Comparison of ENCODE assay signal across 21 cellular contexts in genomic region chr22:44045171-44045570, GRCh38. TPM values are rescaled to one million over a fixed set of nuclear protein-coding genes. Genes with fewer than 3 reads are reported as not detected.
DNase-seq lines count a peak whose midpoint lies in the region; ATAC-seq, FAIRE-seq and TF ChIP-seq lines count a peak whose summit lies in the region.
"Had no signal": no experiment of that assay in that cellular context is flagged by ENCODE, and none has a peak within 500 bp of the region (broad histone marks: within the 10 kb centered on the region; RNA-seq: fewer than 3 reads in every experiment).

No MANE protein-coding gene starts in this region.

- H3K27me3 ChIP-seq in bronchial epithelial cell (ENCODE audit: control insufficient read depth, insufficient read depth, low read length) (no peaks in the 10 kb centered on the region), neuronal stem cell (ENCODE audit: control insufficient read depth in 3 of 3, insufficient read depth in 3 of 3, low read depth in 1 of 3, low read length in 3 of 3) (peaks cover 0 to 3% (median 0%) of the 10 kb centered on the region in 3 experiments), MG63 (no peaks in the 10 kb centered on the region)
- H3K27me3 ChIP-seq: neural progenitor cell had no signal

- no peaks in the 10 kb centered on the region for H3K27me3 Mint-ChIP-seq in naive B cell

- H3K27ac Mint-ChIP-seq in naive B cell = peak overlapping the region in 4 of 6 donors; percentile 12 to 89 (median 64)

- H4K91ac ChIP-seq in neuronal stem cell (ENCODE audit: low read depth, low read length, poor library complexity) = no peak overlapping the region

- H3K27ac ChIP-seq in neuronal stem cell (replicated peaks; ENCODE audit: low read length) = no peak overlapping the region
- H3K27ac ChIP-seq: neural progenitor cell, psoas muscle had no signal

- H3K4me3 Mint-ChIP-seq in naive B cell = peak overlapping the region in 1 of 8 donors; percentile 51
- H3K4me3 Mint-ChIP-seq: neural progenitor cell had no signal

- no peak overlapping the region for H2BK12ac ChIP-seq in neuronal stem cell (ENCODE audit: low read length)

- H2AFZ ChIP-seq in neuronal stem cell (ENCODE audit: low read length) = no peak overlapping the region
- H2AFZ ChIP-seq: neural progenitor cell had no signal

- peaks cover 1 to 8% of the 10 kb centered on the region in 2 donors for H3K4me1 ChIP-seq in neuronal stem cell (ENCODE audit: control insufficient read depth in 2 of 2, insufficient read depth in 1 of 2, low read depth in 1 of 2, low read length in 2 of 2)

- H2BK15ac ChIP-seq in neuronal stem cell (ENCODE audit: low read length) = no peak overlapping the region

- H3K9me3 ChIP-seq in neuronal stem cell (replicated peaks in 1 of 2; ENCODE audit: control insufficient read depth in 2 of 2, insufficient read depth in 1 of 2, low read depth in 1 of 2, low read length in 2 of 2) = peaks cover 0 to 2% of the 10 kb centered on the region in 2 donors
- H3K9me3 ChIP-seq in MG63 = no peaks in the 10 kb centered on the region
- H3K9me3 ChIP-seq: left ventricle myocardium inferior, psoas muscle had no signal

- no peak overlapping the region for H2BK120ac ChIP-seq in neuronal stem cell (ENCODE audit: low read depth, low read length)

- no peak overlapping the region for H3K4ac ChIP-seq in neuronal stem cell (ENCODE audit: low read length)

- no peak for ATAC-seq in naive B cell (ENCODE audit: low read depth in 2 of 2)
- ATAC-seq: HepG2, psoas muscle had no signal

- no peaks in the 10 kb centered on the region for H3K9me3 Mint-ChIP-seq in naive B cell

- H3K79me1 ChIP-seq in neuronal stem cell (ENCODE audit: low read depth, low read length) = no peaks in the 10 kb centered on the region

- H3K36me3 ChIP-seq in bronchial epithelial cell (ENCODE audit: control insufficient read depth, insufficient read depth, low read length) (no peaks in the 10 kb centered on the region), neuronal stem cell (replicated peaks in 1 of 2; ENCODE audit: control insufficient read depth in 2 of 2, insufficient read depth in 2 of 2, low read length in 2 of 2) (no peaks in the 10 kb centered on the region), MG63 (no peaks in the 10 kb centered on the region; the same call in 1 of the 2 replicates)
- H3K36me3 ChIP-seq: left ventricle myocardium inferior, neural progenitor cell had no signal

- DNase-seq in EH (ENCODE audit: low read depth) (peak; percentile 75), LHCN-M2 (ENCODE audit: low read depth) (peak; percentile 38), bronchial epithelial cell (ENCODE audit: low read depth) (peak; percentile 16), naive B cell (no peak), neuronal stem cell (ENCODE audit: low spot score) (no peak), MG63 (no peak), NCI-H2196 (lab: John Stamatoyannopoulos, UW; ENCODE audit: unreplicated experiment) (no peak)
- no peak for DNase-seq in activated naive CD4-positive, alpha-beta T cell (lab: John Stamatoyannopoulos, UW)
- DNase-seq: activated CD4-positive, alpha-beta T cell treated with anti-CD3 and anti-CD28 coated beads, Interleukin-2, amount 50 U/mL, for 1 hour; activated naive CD4-positive, alpha-beta T cell treated with anti-CD3 and anti-CD28 coated beads, Interleukin-2, amount 50 U/mL, for 16 hours; Calu3; head of caudate nucleus; left ventricle myocardium inferior; NCI-H1436 treated with DMSO at 0.1 percent for 48 hours; NCI-H748 treated with DMSO at 0.1 percent for 48 hours; psoas muscle; SHP77 treated with DMSO at 0.1 percent for 48 hours; stimulated activated CD4-positive, alpha-beta T cell treated with anti-CD3 and anti-CD28 coated beads, Interleukin-4, amount 100 ng/mL, for 1 hour had no signal

- no peak overlapping the region for H3K4me3 ChIP-seq in bronchial epithelial cell (ENCODE audit: low read depth, low read length)
- H3K4me3 ChIP-seq in neuronal stem cell (ENCODE audit: low read length in 2 of 2) = no peak overlapping the region
- H3K4me3 ChIP-seq in MG63 = no peak overlapping the region
- H3K4me3 ChIP-seq: left ventricle myocardium inferior, neural progenitor cell, psoas muscle, smooth muscle cell had no signal

- no peak overlapping the region for H3K23ac ChIP-seq in neuronal stem cell (ENCODE audit: low read depth, low read length, poor library complexity)

- no peak overlapping the region for H4K8ac ChIP-seq in neuronal stem cell (ENCODE audit: low read depth, low read length)

- H3K36me3 Mint-ChIP-seq in naive B cell = peaks cover 10% of the 10 kb centered on the region in 2 donors

- no peak overlapping the region for H3K18ac ChIP-seq in neuronal stem cell (ENCODE audit: low read length)

- H2AK5ac ChIP-seq in neuronal stem cell (ENCODE audit: low read depth, low read length) = no peak overlapping the region

- no peak overlapping the region for H3K9ac ChIP-seq in neuronal stem cell (ENCODE audit: low read depth, low read length, poor library complexity)
- H3K9ac ChIP-seq: neural progenitor cell had no signal

- H3K4me1 Mint-ChIP-seq in naive B cell = peaks cover 56 to 87% (median 79%) of the 10 kb centered on the region in 3 donors

- TF ChIP-seq CTCF in bronchial epithelial cell (IDR thresholded peaks at IDR 0.05; ENCODE audit: insufficient read depth, low read length, severe bottlenecking) = no peak

- H3K14ac ChIP-seq in neuronal stem cell (ENCODE audit: low read length) = no peak overlapping the region

- no peak overlapping the region for H3K4me2 ChIP-seq in neuronal stem cell (ENCODE audit: insufficient read depth, low read length, poor library complexity, severe bottlenecking)
- H3K4me2 ChIP-seq: neural progenitor cell had no signal

- FAIRE-seq in bronchial epithelial cell (lab: Jason Lieb, UNC) = peak; percentile 40
- FAIRE-seq: HepG2 had no signal

- H2BK5ac ChIP-seq in neuronal stem cell (ENCODE audit: low read length) = no peak overlapping the region

RNA-seq across cellular contexts. Expression of gene PARVB, which starts 21.1 kb away (rescaled TPM):
- total RNA-seq in LHCN-M2 (2014; rRNA removed) (51.7 and 60.7 TPM in 2 replicates), bronchial epithelial cell (3.4 and 6.0 TPM in 2 replicates)
- polyA plus RNA-seq in LHCN-M2 (2012) = 42.2 TPM
- polyA plus RNA-seq in naive B cell (ENCODE audit: low read depth in 6 of 6) = 10 to 100 TPM; 18.6 to 30.0 (median 21.3) TPM
- polyA plus RNA-seq in neuronal stem cell (2013, experiment 1 of 2) = 7.7 TPM
- 7.4 TPM for polyA plus RNA-seq in neuronal stem cell (2013, experiment 2 of 2)
- 31.0 and 88.1 TPM in 2 replicates for total RNA-seq in MG63 (2014; rRNA removed; shearing (Covaris generic); ENCODE audit: low replicate concordance)

Comparison
In these comparisons a context has a peak if more than half of its experiments do, and no peak if none do; other contexts are left out.
1. DNase-seq: peak in EH (single experiment), LHCN-M2 (single experiment) and bronchial epithelial cell (single experiment); none in naive B cell (single experiment), neuronal stem cell (single experiment), MG63 (single experiment), NCI-H2196 (single experiment) and activated naive CD4-positive, alpha-beta T cell (0 of 4).